In genomic region chr9:136231478-136232297, GRCh38 we compare ENCODE assay signal across 13 cellular contexts. TPM values are rescaled to one million over a fixed set of nuclear protein-coding genes. Genes with fewer than 3 reads are reported as not detected.
DNase-seq lines count a peak whose midpoint lies in the region; ATAC-seq, FAIRE-seq and TF ChIP-seq lines count a peak whose summit lies in the region.
"Had no signal": no experiment of that assay in that cellular context is flagged by ENCODE, and none has a peak within 500 bp of the region (broad histone marks: within the 10 kb centered on the region; RNA-seq: fewer than 3 reads in every experiment).

No MANE protein-coding gene starts in this region.

- peaks cover 42% of the 10 kb centered on the region for H3K79me2 ChIP-seq in HepG2 (ENCODE audit: insufficient read depth, low read length)

- no peaks in the 10 kb centered on the region for H3K27me3 ChIP-seq in liver (ENCODE audit: control insufficient read depth in 4 of 4, insufficient read depth in 4 of 4, low read length in 3 of 4)
- no peaks in the 10 kb centered on the region for H3K27me3 ChIP-seq in HepG2 (ENCODE audit: control insufficient read depth in 1 of 2, insufficient read depth in 2 of 2, low read length in 2 of 2)
- H3K27me3 ChIP-seq in aorta (ENCODE audit: control insufficient read depth in 1 of 2, insufficient read depth in 2 of 2, low read length in 1 of 2), result no peaks in the 10 kb centered on the region
- H3K27me3 ChIP-seq: esophagus squamous epithelium had no signal

- H3K36me3 Mint-ChIP-seq in type B pancreatic cell, result peaks cover 3% of the 10 kb centered on the region

- H4K20me1 ChIP-seq in HepG2 (ENCODE audit: insufficient read depth, low read length), result peaks cover 56% of the 10 kb centered on the region; the same call in 1 of the 2 replicates

- CTCF ChIA-PET in HepG2 (lab: Yijun Ruan, JAX; ENCODE audit: low intra/inter-chr PET ratio, low total read pairs), result no interaction called here

- in situ Hi-C loops in HepG2 (cut with HindIII; ENCODE audit: extremely low pct_ligation_motif_present, low pct_unique_long_range_greater_than_20kb), result no loop called here

- intact Hi-C loops in HepG2 (cut with micrococcal nuclease; ENCODE audit: unreplicated experiment), result no loop called here
- intact Hi-C loops in aorta (cut with DNase I), result no loop called here

- no peak overlapping the region for H3K4me3 Mint-ChIP-seq in type B pancreatic cell
- H3K4me3 Mint-ChIP-seq: immature natural killer cell had no signal

- TF ChIP-seq POLR2A in HepG2 (IDR thresholded peaks at IDR 0.05; ENCODE audit: insufficient read depth in 1 of 2, low read depth in 2 of 2, low read length in 2 of 2), result no peak

- TF ChIP-seq EP300 in HepG2 (IDR thresholded peaks at IDR 0.05; ENCODE audit: low read depth in 2 of 2, low read length in 2 of 2) (no peak), HepG2 (CRISPR knock-in tag; IDR thresholded peaks at IDR 0.05; ENCODE audit: borderline replicate concordance) (no peak)

- no TSS peak for BruUV-seq in HepG2 (replicated peaks; lab: Mats Ljungman, UMichigan)

- ATAC-seq in HepG2, result no peak
- ATAC-seq in aorta (ENCODE audit: low FRiP score), result no peak
- ATAC-seq: HCT116 had no signal

- no peak for FAIRE-seq in HepG2 (lab: Jason Lieb, UNC)
- FAIRE-seq in D721Med (lab: Jason Lieb, UNC), result no peak

- H3K4me1 Mint-ChIP-seq in type B pancreatic cell (ENCODE audit: unreplicated experiment), result peaks cover 33% of the 10 kb centered on the region

- H3K27me3 Mint-ChIP-seq in type B pancreatic cell, result no peaks in the 10 kb centered on the region

- TF ChIP-seq CTCF in liver (IDR thresholded peaks at IDR 0.05; ENCODE audit: low read depth, low read length, missing input control), result no peak
- TF ChIP-seq CTCF in HepG2 (CRISPR knock-in tag; IDR thresholded peaks at IDR 0.05), result no peak
- TF ChIP-seq CTCF in type B pancreatic cell (conservative IDR thresholded peaks at IDR 0.05), result no peak
- no peak for TF ChIP-seq CTCF in D721Med (IDR thresholded peaks at IDR 0.05; ENCODE audit: insufficient read depth, missing control alignments)

- TF ChIP-seq RAD21 in liver (IDR thresholded peaks at IDR 0.05), result no peak
- TF ChIP-seq RAD21 in HepG2 (CRISPR knock-in tag; IDR thresholded peaks at IDR 0.05), result no peak

- peak overlapping the region; percentile 74 for H3K27ac Mint-ChIP-seq in type B pancreatic cell
- H3K27ac Mint-ChIP-seq: immature natural killer cell had no signal

- H3K36me3 ChIP-seq in liver (ENCODE audit: control insufficient read depth in 4 of 4, insufficient read depth in 3 of 4, low read depth in 1 of 4, low read length in 3 of 4) (peaks cover 0 to 5% (median under 1%) of the 10 kb centered on the region in 4 donors), HepG2 (replicated peaks in 1 of 2; ENCODE audit: control insufficient read depth in 1 of 2, insufficient read depth in 2 of 2, low read length in 2 of 2) (peaks cover 23 to 56% of the 10 kb centered on the region in 2 experiments; a peak in 4 of 5 replicates), aorta (ENCODE audit: control insufficient read depth in 1 of 2, insufficient read depth in 2 of 2, low read length in 1 of 2) (no peaks in the 10 kb centered on the region)

- WGBS in liver, result 81% methylated on average over 31 of the region's 31 CpGs
- WGBS in HepG2 (ENCODE audit: low lambda C conversion rate), result 96% methylated on average over 31 of the region's 31 CpGs
- 89 to 91% methylated on average over 31 of the region's 31 CpGs for WGBS in aorta, 2 donors

- H2AFZ ChIP-seq in HepG2 (ENCODE audit: low read length), result no peak overlapping the region

- H3K27ac ChIP-seq in liver (ENCODE audit: low read depth in 1 of 2, low read length in 2 of 2) (peak overlapping the region; percentile 77 to 81), HepG2 (ENCODE audit: extremely low read length, insufficient read depth, low read length) (no peak overlapping the region), aorta (ENCODE audit: low read depth in 1 of 2, low read length in 2 of 2) (no peak overlapping the region)
- H3K27ac ChIP-seq: esophagus squamous epithelium had no signal

- H3K4me3 ChIP-seq in liver (ENCODE audit: low read depth in 1 of 3, low read length in 3 of 3) (no peak overlapping the region), HepG2 (replicated peaks in 1 of 3; ENCODE audit: insufficient read depth in 1 of 3, low read depth in 2 of 3, low read length in 3 of 3) (no peak overlapping the region), aorta (ENCODE audit: low read length in 2 of 2) (no peak overlapping the region)
- H3K4me3 ChIP-seq: esophagus squamous epithelium had no signal

- POLR2A ChIA-PET in HepG2 (lab: Yijun Ruan, JAX), result interaction anchor here (1.2 kb wide), 1 partner anchor 23 kb away, joined by 3 read pairs; no protein-coding TSS in a partner anchor

- H3K9ac ChIP-seq in liver (ENCODE audit: low read depth in 1 of 2, low read length in 2 of 2), result no peak overlapping the region
- H3K9ac ChIP-seq in HepG2 (ENCODE audit: insufficient read depth, low read depth, low read length), result no peak overlapping the region

- H3K9me3 Mint-ChIP-seq in type B pancreatic cell, result no peaks in the 10 kb centered on the region
- H3K9me3 Mint-ChIP-seq: immature natural killer cell had no signal

- no peak for DNase-seq in HepG2 (ENCODE audit: low spot score)
- DNase-seq in UCSD-AML1 (lab: John Stamatoyannopoulos, UW; ENCODE audit: unreplicated experiment), result peak; percentile 56
- DNase-seq in effector CD4-positive, alpha-beta T cell, result peak; percentile 19
- no peak for DNase-seq in type B pancreatic cell (ENCODE audit: extremely low spot score, unreplicated experiment)
- DNase-seq in D721Med (ENCODE audit: insufficient read length, low spot score), result no peak
- no peak for DNase-seq in aorta
- DNase-seq in DMS 273 (lab: John Stamatoyannopoulos, UW; ENCODE audit: unreplicated experiment), result no peak
- DNase-seq: esophagus squamous epithelium, immature natural killer cell, SHP77 treated with DMSO at 0.1 percent for 48 hours had no signal

- H3K9me3 ChIP-seq in liver (ENCODE audit: control insufficient read depth in 4 of 4, low read length in 3 of 4) (no peaks in the 10 kb centered on the region), HepG2 (ENCODE audit: low read length) (no peaks in the 10 kb centered on the region), aorta (ENCODE audit: control insufficient read depth, low read length) (no peaks in the 10 kb centered on the region)
- H3K9me3 ChIP-seq: esophagus squamous epithelium had no signal

- H3K4me2 ChIP-seq in HepG2 (ENCODE audit: low read depth, low read length), result no peak overlapping the region

- H3K4me1 ChIP-seq in liver (ENCODE audit: control insufficient read depth in 4 of 4, insufficient read depth in 4 of 4, low read length in 3 of 4) (peaks cover 8 to 20% (median 11%) of the 10 kb centered on the region in 4 donors), HepG2 (ENCODE audit: insufficient read depth, low read length) (no peaks in the 10 kb centered on the region), aorta (ENCODE audit: control insufficient read depth in 1 of 2, insufficient read depth in 2 of 2, low read length in 2 of 2) (no peaks in the 10 kb centered on the region)

RNA-seq across cellular contexts. Expression of gene QSOX2, which starts 13.9 kb away (rescaled TPM):
- 10 to 100 TPM in 1 of 2 donors, 1 to 10 TPM in 1; 4.8 to 12.7 TPM for total RNA-seq in liver
- 1 to 10 TPM in 1 of 2 donors, under 1 TPM in 1; 0.79 to 3.8 TPM for polyA plus RNA-seq in liver
- 10.1 and 27.1 TPM in 2 replicates for total RNA-seq in HepG2 (2016; rRNA removed; fragmentation: Illumina TruSeq; extraction: Trizol)
- total RNA-seq in HepG2 (2016; cell fraction: cytosol; rRNA removed; fragmentation: Illumina TruSeq; extraction: Trizol; ENCODE audit: low read depth), result 2.0 and 2.2 TPM in 2 replicates
- 9.0 and 27.0 TPM in 2 replicates for total RNA-seq in HepG2 (2016; cell fraction: insoluble cytoplasmic fraction; rRNA removed; fragmentation: Illumina TruSeq; extraction: Trizol)
- 4.9 and 5.5 TPM in 2 replicates for total RNA-seq in HepG2 (2016; cell fraction: membrane; rRNA removed; fragmentation: Illumina TruSeq; extraction: Trizol)
- 29.4 and 33.0 TPM in 2 replicates for total RNA-seq in HepG2 (2016; cell fraction: nucleus; rRNA removed; fragmentation: Illumina TruSeq; extraction: Trizol)
- 36.4 and 42.1 TPM in 2 replicates for polyA plus RNA-seq in HepG2 (2011; rRNA removed)
- polyA plus RNA-seq in HepG2 (2011; cell fraction: cytosol; rRNA removed), result 18.1 and 19.6 TPM in 2 replicates
- 53.2 and 71.8 TPM in 2 replicates for polyA plus RNA-seq in HepG2 (2011; cell fraction: nucleus; rRNA removed)
- polyA plus RNA-seq in HepG2 (2012), result 28.3 and 37.6 TPM in 2 replicates
- polyA plus RNA-seq in HepG2 (2016; cell fraction: cytosol; fragmentation: Illumina TruSeq; extraction: Trizol; ENCODE audit: low read depth), result 1.3 and 1.4 TPM in 2 replicates
- 8.1 and 10.4 TPM in 2 replicates for polyA plus RNA-seq in HepG2 (2016; cell fraction: insoluble cytoplasmic fraction; fragmentation: Illumina TruSeq; extraction: Trizol; ENCODE audit: low read depth)
- polyA plus RNA-seq in HepG2 (2016; cell fraction: membrane; fragmentation: Illumina TruSeq; extraction: Trizol; ENCODE audit: low read depth), result 2.5 and 3.2 TPM in 2 replicates
- 56.3 and 58.3 TPM in 2 replicates for polyA plus RNA-seq in HepG2 (2016; cell fraction: nucleus; fragmentation: Illumina TruSeq; extraction: Trizol; ENCODE audit: insufficient read depth, low read depth)
- polyA minus RNA-seq in HepG2 (2011; rRNA and poly(A)+ RNA removed; ENCODE audit: low replicate concordance), result 28.3 and 40.5 TPM in 2 replicates
- polyA minus RNA-seq in HepG2 (2011; cell fraction: cytosol; rRNA and poly(A)+ RNA removed), result 18.7 and 20.4 TPM in 2 replicates
- 26.1 and 26.5 TPM in 2 replicates for polyA minus RNA-seq in HepG2 (2011; cell fraction: nucleus; rRNA and poly(A)+ RNA removed)
- total RNA-seq in type B pancreatic cell (ENCODE audit: low replicate concordance), result 15.6 and 23.6 TPM in 2 replicates
- total RNA-seq in aorta, result 1 to 10 TPM; 6.8 to 7.9 TPM
- polyA plus RNA-seq in aorta, result 1 to 10 TPM; 1.0 to 5.7 TPM

RNA-seq across cellular contexts. Expression of gene LHX3, which starts 26.8 kb away (rescaled TPM):
- total RNA-seq in liver, result not detected
- not detected for polyA plus RNA-seq in liver
- not detected in 2 replicates for total RNA-seq in HepG2 (2016; rRNA removed; fragmentation: Illumina TruSeq; extraction: Trizol)
- total RNA-seq in HepG2 (2016; cell fraction: cytosol; rRNA removed; fragmentation: Illumina TruSeq; extraction: Trizol; ENCODE audit: low read depth), result not detected in 2 replicates
- not detected in 2 replicates for total RNA-seq in HepG2 (2016; cell fraction: insoluble cytoplasmic fraction; rRNA removed; fragmentation: Illumina TruSeq; extraction: Trizol)
- not detected in 2 replicates for total RNA-seq in HepG2 (2016; cell fraction: membrane; rRNA removed; fragmentation: Illumina TruSeq; extraction: Trizol)
- not detected in 2 replicates for total RNA-seq in HepG2 (2016; cell fraction: nucleus; rRNA removed; fragmentation: Illumina TruSeq; extraction: Trizol)
- polyA plus RNA-seq in HepG2 (2011; rRNA removed), result not detected in 2 replicates
- polyA plus RNA-seq in HepG2 (2011; cell fraction: cytosol; rRNA removed), result not detected in 2 replicates
- polyA plus RNA-seq in HepG2 (2011; cell fraction: nucleus; rRNA removed), result 0.03 TPM in 1 of 2 replicates, not detected in the other
- polyA plus RNA-seq in HepG2 (2012), result not detected in 2 replicates
- not detected in 2 replicates for polyA plus RNA-seq in HepG2 (2016; cell fraction: cytosol; fragmentation: Illumina TruSeq; extraction: Trizol; ENCODE audit: low read depth)
- not detected in 2 replicates for polyA plus RNA-seq in HepG2 (2016; cell fraction: insoluble cytoplasmic fraction; fragmentation: Illumina TruSeq; extraction: Trizol; ENCODE audit: low read depth)
- polyA plus RNA-seq in HepG2 (2016; cell fraction: membrane; fragmentation: Illumina TruSeq; extraction: Trizol; ENCODE audit: low read depth), result not detected in 2 replicates
- not detected in 2 replicates for polyA plus RNA-seq in HepG2 (2016; cell fraction: nucleus; fragmentation: Illumina TruSeq; extraction: Trizol; ENCODE audit: insufficient read depth, low read depth)
- polyA minus RNA-seq in HepG2 (2011; rRNA and poly(A)+ RNA removed; ENCODE audit: low replicate concordance), result 0.05 TPM in 1 of 2 replicates, not detected in the other
- not detected in 2 replicates for polyA minus RNA-seq in HepG2 (2011; cell fraction: cytosol; rRNA and poly(A)+ RNA removed)
- polyA minus RNA-seq in HepG2 (2011; cell fraction: nucleus; rRNA and poly(A)+ RNA removed), result 0.13 TPM in 1 of 2 replicates, not detected in the other
- 0.10 and 0.90 TPM in 2 replicates for total RNA-seq in type B pancreatic cell (ENCODE audit: low replicate concordance)
- total RNA-seq in aorta, result not detected
- not detected for polyA plus RNA-seq in aorta
- total RNA-seq: esophagus squamous epithelium, M059J had no signal
- polyA plus RNA-seq: immature natural killer cell had no signal

Comparison
In these comparisons a context has a peak if more than half of its experiments do, and no peak if none do; other contexts are left out.
1. H3K27ac ChIP-seq: peak in liver (2 of 2); none in HepG2 (single experiment) and aorta (0 of 2).
2. DNase-seq: peak in UCSD-AML1 (single experiment) and effector CD4-positive, alpha-beta T cell (single experiment); none in HepG2 (single experiment), type B pancreatic cell (single experiment), D721Med (single experiment), aorta (0 of 2) and DMS 273 (single experiment).